ENCODE assay signal across 1 cellular context in the genomic region with DNA sequence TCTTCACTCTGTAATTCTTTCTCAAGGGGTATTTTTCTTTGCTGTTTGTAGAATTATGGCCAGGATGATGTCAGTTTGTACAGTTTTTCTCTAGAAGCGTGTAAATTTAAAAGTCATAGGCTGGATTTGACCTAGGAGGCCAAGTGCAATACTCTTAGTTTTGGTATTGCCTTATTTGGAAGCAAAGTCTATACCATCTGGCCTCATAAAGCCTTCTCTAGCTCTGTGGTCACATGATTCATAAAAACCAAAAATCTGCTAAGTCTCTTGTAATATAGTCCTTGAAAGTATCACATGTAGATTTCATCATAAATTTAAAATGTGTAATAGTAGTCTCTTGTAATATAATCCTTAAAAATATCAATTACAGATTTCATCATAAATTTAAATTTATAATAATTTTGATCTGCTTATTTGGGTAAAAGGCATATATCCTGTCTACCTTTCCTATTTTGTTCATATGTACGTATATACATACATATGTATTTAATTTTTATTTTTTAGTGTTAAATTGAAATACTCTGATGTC.
TF ChIP-seq lines count a peak whose summit lies in the region.

No MANE protein-coding gene starts in this region.

TF ChIP-seq in HepG2, 621 proteins besides CTCF, POLR2A, EP300 and RAD21:
- no peak for TF ChIP-seq HNF4G (IDR thresholded peaks at IDR 0.05; ENCODE audit: borderline replicate concordance, low read depth, low read length)
- TF ChIP-seq HNF4G (CRISPR knock-in tag; IDR thresholded peaks at IDR 0.05; ENCODE audit: borderline replicate concordance, low read depth): no peak
- TF ChIP-seq ATF7 (IDR thresholded peaks at IDR 0.05): 0 out of 2 replicates have a peak, but pooled peaks have one; percentile 14
- TF ChIP-seq ATF7 (CRISPR knock-in tag; IDR thresholded peaks at IDR 0.05): no peak
